Comparison of ENCODE assay signal across 1 cellular context in the genomic region with DNA sequence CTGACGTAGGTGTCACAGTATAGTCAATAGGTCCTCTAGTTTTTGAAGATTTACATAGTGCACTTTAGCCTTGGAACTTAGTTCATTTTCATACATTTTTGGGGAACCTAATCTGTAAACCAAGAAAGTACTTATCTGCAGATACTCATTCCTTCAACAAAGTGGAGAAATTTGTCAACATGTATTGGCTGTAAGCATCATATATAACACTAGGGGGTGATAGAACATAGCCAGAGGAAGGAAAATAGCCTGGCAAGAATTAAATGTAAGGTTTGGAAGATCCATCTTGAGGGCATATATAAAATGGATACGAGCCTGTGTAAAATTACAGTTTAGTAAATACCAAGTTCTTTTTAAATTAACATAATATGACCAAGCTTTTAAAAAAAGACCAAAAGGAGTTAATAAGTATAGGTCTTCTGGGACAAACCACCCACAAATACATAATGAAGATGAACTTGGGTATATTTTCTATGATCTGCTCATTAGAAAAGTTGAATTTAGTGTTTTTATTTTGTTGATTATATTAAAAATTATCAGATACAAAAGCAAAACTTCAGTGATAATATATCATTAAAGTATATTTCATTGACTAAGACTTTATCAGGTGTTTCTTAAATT.
TF ChIP-seq lines count a peak whose summit lies in the region.

No MANE protein-coding gene starts in this region.

TF ChIP-seq in IMR-90, 13 proteins besides CTCF, POLR2A, EP300 and RAD21 (continued from another document):
- peak; percentile 98 for TF ChIP-seq SMC3 (IDR thresholded peaks at IDR 0.05; ENCODE audit: low read depth, low read length)
